Comparison of ENCODE assay signal across 9 cellular contexts in genomic region chr7:100887955-100888481, GRCh38. TPM values are rescaled to one million over a fixed set of nuclear protein-coding genes. Genes with fewer than 3 reads are reported as not detected.
DNase-seq lines count a peak whose midpoint lies in the region; ATAC-seq and TF ChIP-seq lines count a peak whose summit lies in the region.
"Had no signal": no experiment of that assay in that cellular context is flagged by ENCODE, and none has a peak within 500 bp of the region (broad histone marks: within the 10 kb centered on the region; RNA-seq: fewer than 3 reads in every experiment).

No MANE protein-coding gene starts in this region.

- H2AFZ ChIP-seq in IMR-90 (replicated peaks; ENCODE audit: low read length, poor library complexity) = no peak overlapping the region
- no peak overlapping the region for H2AFZ ChIP-seq in osteoblast (ENCODE audit: low read length)

- POLR2A ChIA-PET in CD8-positive, alpha-beta memory T cell (lab: Charles Lee) = interaction anchor here (0.5 to 5.1 kb wide), 4 partner anchors 11 to 1495 kb away, joined by 3 to 102 read pairs (median 8); partner anchors contain the start of genes SLC12A9 and SRRT
- POLR2A ChIA-PET in IMR-90 (lab: Charles Lee; ENCODE audit: unreplicated experiment) = interaction anchor here (1.1 kb wide), 1 partner anchor 13 kb away, joined by 4 read pairs; the partner anchor contains the start of gene SRRT

- H2BK5ac ChIP-seq in IMR-90 (ENCODE audit: low read depth, low read length, poor library complexity, severe bottlenecking) = no peak overlapping the region

- H2BK15ac ChIP-seq in IMR-90 (ENCODE audit: low read depth, low read length) = no peak overlapping the region

- peak overlapping the region; percentile 81 for H3K27ac ChIP-seq in CD8-positive, alpha-beta memory T cell (ENCODE audit: low read depth, low read length)
- no peak overlapping the region for H3K27ac ChIP-seq in IMR-90 (ENCODE audit: insufficient read depth, low read length)
- H3K27ac ChIP-seq in osteoblast (ENCODE audit: low read depth, low read length) = no peak overlapping the region
- H3K27ac ChIP-seq in coronary artery = peak overlapping the region in 1 of 2 donors; percentile 47

- H3K14ac ChIP-seq in IMR-90 (replicated peaks; ENCODE audit: low read depth, low read length) = no peak overlapping the region

- 75% methylated on average over 4 of the region's 13 CpGs; no CpG with 5 or more reads in 1 of the 2 experiments for WGBS in IMR-90 (ENCODE audit: extremely low coverage in 2 of 2, insufficient read length in 1 of 2), 2 experiments

- no peak overlapping the region for H3K56ac ChIP-seq in IMR-90 (ENCODE audit: extremely low read depth, insufficient read depth, low read length)

- H3K27ac Mint-ChIP-seq in CD8-positive, alpha-beta memory T cell = peak overlapping the region; percentile 91 to 98 (median 96)
- H3K27ac Mint-ChIP-seq in dendritic cell treated with granulocyte-macrophage colony-stimulating factor and Interleukin-4, amounts not matched to agents 40 ng/mL and 50 ng/mL, for 4 days = peak overlapping the region; percentile 78

- ATAC-seq in IMR-90 (ENCODE audit: low read depth) = no peak

- H4K20me1 ChIP-seq in IMR-90 (ENCODE audit: insufficient read depth, low read length) = peaks cover 15% of the 10 kb centered on the region; the same call in 1 of the 2 replicates
- peaks cover 7% of the 10 kb centered on the region for H4K20me1 ChIP-seq in osteoblast (ENCODE audit: insufficient read depth, low read length)

- H3K4me1 ChIP-seq in CD8-positive, alpha-beta memory T cell (ENCODE audit: insufficient read depth, low read length) = peaks cover 48% of the 10 kb centered on the region
- H3K4me1 ChIP-seq in IMR-90 (ENCODE audit: control insufficient read depth, insufficient read depth, low read length) = peaks cover 16% of the 10 kb centered on the region
- H3K4me1 ChIP-seq in osteoblast (ENCODE audit: insufficient read depth, low read length) = peaks cover 22% of the 10 kb centered on the region
- H3K4me1 ChIP-seq: SJCRH30 had no signal

- H3K36me3 ChIP-seq in CD8-positive, alpha-beta memory T cell (ENCODE audit: insufficient read depth, low read length) = peaks cover 44% of the 10 kb centered on the region
- H3K36me3 ChIP-seq in IMR-90 (ENCODE audit: control insufficient read depth, insufficient read depth, low read length) = peaks cover 55% of the 10 kb centered on the region
- peaks cover 58% of the 10 kb centered on the region for H3K36me3 ChIP-seq in osteoblast (ENCODE audit: insufficient read depth, low read length)

- no peaks in the 10 kb centered on the region for H3K9me3 Mint-ChIP-seq in CD8-positive, alpha-beta memory T cell
- H3K9me3 Mint-ChIP-seq in dendritic cell treated with granulocyte-macrophage colony-stimulating factor and Interleukin-4, amounts not matched to agents 40 ng/mL and 50 ng/mL, for 4 days = no peaks in the 10 kb centered on the region

- no peak overlapping the region for H2BK120ac ChIP-seq in IMR-90 (ENCODE audit: low read depth, low read length)

- no peak for TF ChIP-seq POLR2A in IMR-90 (IDR thresholded peaks at IDR 0.05; ENCODE audit: low read depth, low read length)

- H2BK20ac ChIP-seq in IMR-90 (ENCODE audit: low read depth, low read length) = no peak overlapping the region

- H3K18ac ChIP-seq in IMR-90 (ENCODE audit: low read depth, low read length) = no peak overlapping the region

- TF ChIP-seq CTCF in IMR-90 (conservative IDR thresholded peaks at IDR 0.05; ENCODE audit: low read depth, low read length) (no peak), osteoblast (IDR thresholded peaks at IDR 0.05; ENCODE audit: extremely low read depth, low read depth, low read length) (no peak), coronary artery (IDR thresholded peaks at IDR 0.05) (no peak)

- peaks cover 51% of the 10 kb centered on the region for H3K79me2 ChIP-seq in osteoblast (ENCODE audit: insufficient read depth, low read length)

- peak overlapping the region; percentile 74 for H3K4me3 ChIP-seq in CD8-positive, alpha-beta memory T cell (ENCODE audit: low read length)
- H3K4me3 ChIP-seq in IMR-90 (ENCODE audit: insufficient read depth, low read depth, low read length) (no peak overlapping the region), osteoblast (ENCODE audit: insufficient read depth, low read length) (no peak overlapping the region), coronary artery (no peak overlapping the region)

- no peak overlapping the region for H2AK9ac ChIP-seq in IMR-90 (replicated peaks; ENCODE audit: low read depth, low read length, poor library complexity)

- CTCF ChIA-PET in CD8-positive, alpha-beta memory T cell (lab: Charles Lee) = interaction anchor here (1.6 to 6.3 kb wide), 3 partner anchors 12 to 256 kb away, joined by 6 to 48 read pairs (median 6); partner anchors contain the start of gene SRRT
- CTCF ChIA-PET in IMR-90 (lab: Yijun Ruan, JAX) = no interaction called here

- peak overlapping the region; percentile 87 to 96 (median 89) for H3K4me3 Mint-ChIP-seq in CD8-positive, alpha-beta memory T cell
- H3K4me3 Mint-ChIP-seq in dendritic cell treated with granulocyte-macrophage colony-stimulating factor and Interleukin-4, amounts not matched to agents 40 ng/mL and 50 ng/mL, for 4 days = no peak overlapping the region

- H4K91ac ChIP-seq in IMR-90 (ENCODE audit: insufficient read depth, low read depth, low read length) = no peak overlapping the region

- no peak overlapping the region for H2AK5ac ChIP-seq in IMR-90 (ENCODE audit: low read depth, low read length)

- BruUV-seq in IMR-90 (replicated peaks; lab: Mats Ljungman, UMichigan) = no TSS peak

- no peak for TF ChIP-seq RAD21 in IMR-90 (IDR thresholded peaks at IDR 0.05; ENCODE audit: low read length)

- peaks cover 21 to 58% (median 21%) of the 10 kb centered on the region in 3 donors for H3K36me3 Mint-ChIP-seq in CD8-positive, alpha-beta memory T cell
- H3K36me3 Mint-ChIP-seq in dendritic cell treated with granulocyte-macrophage colony-stimulating factor and Interleukin-4, amounts not matched to agents 40 ng/mL and 50 ng/mL, for 4 days (ENCODE audit: low read depth) = peaks cover 58% of the 10 kb centered on the region

- no peak overlapping the region for H4K8ac ChIP-seq in IMR-90 (ENCODE audit: low read depth in 2 of 2, low read length in 2 of 2)

- H3K4me1 Mint-ChIP-seq in CD8-positive, alpha-beta memory T cell = peaks cover 43 to 70% (median 65%) of the 10 kb centered on the region in 3 donors
- H3K4me1 Mint-ChIP-seq in dendritic cell treated with granulocyte-macrophage colony-stimulating factor and Interleukin-4, amounts not matched to agents 40 ng/mL and 50 ng/mL, for 4 days (ENCODE audit: low read depth) = peaks cover 72% of the 10 kb centered on the region

- dilution Hi-C loops in IMR-90 (cut with HindIII; ENCODE audit: low sequenced_read_pairs, unreplicated experiment) = no loop called here

- no peaks in the 10 kb centered on the region for H3K9me3 ChIP-seq in CD8-positive, alpha-beta memory T cell (ENCODE audit: low read length)
- H3K9me3 ChIP-seq in IMR-90 (ENCODE audit: control insufficient read depth, insufficient read depth, low read length) = no peaks in the 10 kb centered on the region
- H3K9me3 ChIP-seq in osteoblast (ENCODE audit: low read depth, low read length) = no peaks in the 10 kb centered on the region
- H3K9me3 ChIP-seq: SJCRH30 had no signal

- H3K23ac ChIP-seq in IMR-90 (ENCODE audit: low read depth, low read length) = no peak overlapping the region

- H3K4ac ChIP-seq in IMR-90 (ENCODE audit: low read depth, low read length) = no peak overlapping the region

- H3K27me3 Mint-ChIP-seq in CD8-positive, alpha-beta memory T cell = peaks cover 14 to 17% of the 10 kb centered on the region in 2 donors
- H3K27me3 Mint-ChIP-seq in dendritic cell treated with granulocyte-macrophage colony-stimulating factor and Interleukin-4, amounts not matched to agents 40 ng/mL and 50 ng/mL, for 4 days = peaks cover 30% of the 10 kb centered on the region

- peak overlapping the region; percentile 93; the same call in 1 of the 2 replicates for H3K4me2 ChIP-seq in IMR-90 (ENCODE audit: low read depth, low read length)
- peak overlapping the region; percentile 82 for H3K4me2 ChIP-seq in osteoblast (ENCODE audit: insufficient read depth, low read length)

- H4K5ac ChIP-seq in IMR-90 (ENCODE audit: low read depth, low read length) = no peak overlapping the region

- DNase-seq in CD8-positive, alpha-beta memory T cell = peak in 1 of 5 donors; percentile 40
- DNase-seq in IMR-90 (no peak), osteoblast (ENCODE audit: insufficient read length, low spot score, missing footprints) (peak; percentile 84), putamen (ENCODE audit: low spot score) (no peak), iPS-NIHi11 (ENCODE audit: low spot score) (no peak), coronary artery (ENCODE audit: low spot score) (no peak), NCI-H128 (lab: John Stamatoyannopoulos, UW; ENCODE audit: unreplicated experiment) (no peak)
- DNase-seq: SJCRH30 had no signal

- H3K9ac ChIP-seq in IMR-90 (ENCODE audit: low read depth, low read length) = no peak overlapping the region

- H3K9me1 ChIP-seq in IMR-90 (ENCODE audit: insufficient read depth, low read length) = peaks cover 3% of the 10 kb centered on the region; the same call in 1 of the 2 replicates

- in situ Hi-C loops in IMR-90 (cut with MboI; ENCODE audit: low sequenced_read_pairs) = no loop called here

- no peaks in the 10 kb centered on the region for H3K27me3 ChIP-seq in CD8-positive, alpha-beta memory T cell (ENCODE audit: insufficient read depth, low read length, poor library complexity, severe bottlenecking)
- no peaks in the 10 kb centered on the region for H3K27me3 ChIP-seq in IMR-90 (ENCODE audit: control insufficient read depth, insufficient read depth, low read length)
- H3K27me3 ChIP-seq in osteoblast (ENCODE audit: insufficient read depth, low read length) = no peaks in the 10 kb centered on the region
- H3K27me3 ChIP-seq: SJCRH30 had no signal

- intact Hi-C loops in IMR-90 (cut with micrococcal nuclease) = no loop called here
- intact Hi-C loops in dendritic cell treated with granulocyte-macrophage colony-stimulating factor and Interleukin-4, amounts not matched to agents 40 ng/mL and 50 ng/mL, for 4 days (cut with micrococcal nuclease) = loop anchor here (1.0 kb wide), 1 partner anchor 13 kb away; the partner anchor contains the start of gene SRRT

- peaks cover 24 to 52% of the 10 kb centered on the region in 2 experiments for H3K79me1 ChIP-seq in IMR-90 (ENCODE audit: low read depth in 1 of 2, low read length in 2 of 2)

RNA-seq across cellular contexts. Expression of gene UFSP1, which starts 1.5 kb away (rescaled TPM):
- total RNA-seq in CD8-positive, alpha-beta memory T cell = 1 to 10 TPM; 3.1 to 4.0 TPM
- 2.1 TPM for polyA plus RNA-seq in CD8-positive, alpha-beta memory T cell
- 0.28 and 0.36 TPM in 2 replicates for total RNA-seq in IMR-90 (2012; rRNA removed)
- 1.0 TPM in 2 replicates for polyA plus RNA-seq in IMR-90 (2012; rRNA removed)
- polyA plus RNA-seq in IMR-90 (2012; cell fraction: cytosol; rRNA removed) = 2.0 and 2.5 TPM in 2 replicates
- polyA plus RNA-seq in IMR-90 (2012; cell fraction: nucleus; rRNA removed; ENCODE audit: low replicate concordance) = 0.70 and 3.1 TPM in 2 replicates
- 4.7 and 5.8 TPM in 2 replicates for total RNA-seq in osteoblast

RNA-seq across cellular contexts. Expression of gene ACHE, which starts 7.7 kb away (rescaled TPM):
- under 1 TPM in 1 of 2 experiments, not detected in 1; 0.20 TPM for total RNA-seq in CD8-positive, alpha-beta memory T cell
- polyA plus RNA-seq in CD8-positive, alpha-beta memory T cell = 0.30 TPM
- total RNA-seq in IMR-90 (2012; rRNA removed) (not detected in 2 replicates), osteoblast (under 0.01 TPM in 2 replicates)
- polyA plus RNA-seq in IMR-90 (2012; rRNA removed) = 0.41 and 0.65 TPM in 2 replicates
- polyA plus RNA-seq in IMR-90 (2012; cell fraction: cytosol; rRNA removed) = 0.25 and 0.48 TPM in 2 replicates
- polyA plus RNA-seq in IMR-90 (2012; cell fraction: nucleus; rRNA removed; ENCODE audit: low replicate concordance) = 1.6 and 4.6 TPM in 2 replicates

RNA-seq across cellular contexts. Expression of gene SRRT, which starts 13.1 kb away (rescaled TPM):
- total RNA-seq in CD8-positive, alpha-beta memory T cell = 100 to 1,000 TPM; 285 to 290 TPM
- 90.7 TPM for polyA plus RNA-seq in CD8-positive, alpha-beta memory T cell
- total RNA-seq in IMR-90 (2012; rRNA removed) (41.4 and 45.3 TPM in 2 replicates), osteoblast (31.2 and 42.0 TPM in 2 replicates)
- 89.5 and 93.5 TPM in 2 replicates for polyA plus RNA-seq in IMR-90 (2012; rRNA removed)
- 44.1 and 48.9 TPM in 2 replicates for polyA plus RNA-seq in IMR-90 (2012; cell fraction: cytosol; rRNA removed)
- 362 and 444 TPM in 2 replicates for polyA plus RNA-seq in IMR-90 (2012; cell fraction: nucleus; rRNA removed; ENCODE audit: low replicate concordance)

RNA-seq across cellular contexts. Expression of gene TRIP6, which starts 20.8 kb away (rescaled TPM):
- 10 to 100 TPM; 36.8 to 37.7 TPM for total RNA-seq in CD8-positive, alpha-beta memory T cell
- polyA plus RNA-seq in CD8-positive, alpha-beta memory T cell = 2.0 TPM
- 36.4 and 39.2 TPM in 2 replicates for total RNA-seq in IMR-90 (2012; rRNA removed)
- 72.3 and 89.0 TPM in 2 replicates for polyA plus RNA-seq in IMR-90 (2012; rRNA removed)
- polyA plus RNA-seq in IMR-90 (2012; cell fraction: cytosol; rRNA removed) = 76.7 and 146 TPM in 2 replicates
- 158 and 235 TPM in 2 replicates for polyA plus RNA-seq in IMR-90 (2012; cell fraction: nucleus; rRNA removed; ENCODE audit: low replicate concordance)
- total RNA-seq in osteoblast = 115 TPM in 2 replicates

RNA-seq across cellular contexts. Expression of gene SLC12A9, which starts 35.5 kb away (rescaled TPM):
- total RNA-seq in CD8-positive, alpha-beta memory T cell = 10 to 100 TPM; 24.7 to 29.1 TPM
- 9.5 TPM for polyA plus RNA-seq in CD8-positive, alpha-beta memory T cell
- total RNA-seq in IMR-90 (2012; rRNA removed) = 3.3 and 4.5 TPM in 2 replicates
- polyA plus RNA-seq in IMR-90 (2012; rRNA removed) = 16.2 and 17.7 TPM in 2 replicates
- polyA plus RNA-seq in IMR-90 (2012; cell fraction: cytosol; rRNA removed) = 11.9 and 20.8 TPM in 2 replicates
- 49.4 and 99.1 TPM in 2 replicates for polyA plus RNA-seq in IMR-90 (2012; cell fraction: nucleus; rRNA removed; ENCODE audit: low replicate concordance)
- total RNA-seq in osteoblast = 19.5 and 20.0 TPM in 2 replicates
